In the genomic region with DNA sequence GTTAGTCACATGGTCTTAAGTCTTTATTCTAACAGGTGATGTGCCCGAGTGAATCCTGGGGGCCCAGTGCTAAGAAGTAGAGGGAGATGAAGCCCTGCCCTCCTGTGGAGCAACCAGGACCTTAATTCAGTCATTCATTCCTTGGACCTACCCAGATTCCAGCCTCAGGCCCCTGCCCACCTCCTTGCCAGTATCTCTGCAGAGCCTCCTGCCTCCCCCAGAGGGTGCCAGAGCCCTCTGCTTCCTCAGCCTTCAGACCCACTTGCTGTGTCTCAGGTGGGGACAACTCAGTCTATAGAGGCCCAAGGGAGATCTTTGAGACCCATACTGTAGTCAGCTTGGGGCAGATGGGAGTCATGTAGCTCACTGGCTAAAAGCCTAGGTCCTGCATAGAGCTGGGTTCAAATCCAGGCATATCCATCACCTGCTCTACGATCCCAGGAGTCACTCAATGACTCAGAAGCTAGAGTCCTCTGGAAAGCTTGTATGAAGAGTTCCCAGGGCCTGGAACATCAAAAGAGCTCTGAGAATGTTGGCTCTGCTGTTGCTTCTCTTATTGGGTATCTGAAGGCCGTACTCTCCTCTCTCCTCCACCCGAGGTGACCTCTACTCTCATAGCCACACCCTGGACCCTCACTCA, we compare ENCODE assay signal across 8 cellular contexts. TPM values are rescaled to one million over a fixed set of nuclear protein-coding genes. Genes with fewer than 3 reads are reported as not detected.
DNase-seq lines count a peak whose midpoint lies in the region; ATAC-seq and TF ChIP-seq lines count a peak whose summit lies in the region.

No MANE protein-coding gene starts in this region.

- no peaks in the 10 kb centered on the region for H3K4me1 ChIP-seq in mesendoderm (ENCODE audit: control insufficient read depth, low read depth, low read length)

- no peak overlapping the region for H4K5ac ChIP-seq in mesendoderm (ENCODE audit: low read length)

- no CpG with 5 or more reads among the region's 4 CpGs for WGBS in mesendoderm (ENCODE audit: extremely low coverage, insufficient coverage, low lambda C conversion rate)

- H3K79me2 ChIP-seq in mesendoderm (ENCODE audit: control insufficient read depth, insufficient read depth, low read length) = no peaks in the 10 kb centered on the region

- no peak overlapping the region for H3K9ac ChIP-seq in mesendoderm (ENCODE audit: low read length)

- no peak overlapping the region for H2AK5ac ChIP-seq in mesendoderm (ENCODE audit: low read length)

- no peak overlapping the region for H3K18ac ChIP-seq in mesendoderm (ENCODE audit: low read length)

- H2BK5ac ChIP-seq in mesendoderm (ENCODE audit: low read length) = no peak overlapping the region

- H2BK120ac ChIP-seq in mesendoderm (ENCODE audit: low read depth, low read length) = no peak overlapping the region

- no peak overlapping the region for H3K4me2 ChIP-seq in mesendoderm (ENCODE audit: low read length)

- DNase-seq in DMS 273 (lab: John Stamatoyannopoulos, UW; ENCODE audit: unreplicated experiment) (peak; percentile 75), DMS 273 treated with DMSO at 0.1 percent for 48 hours (lab: John Stamatoyannopoulos, UW) (no peak), HS-27A (ENCODE audit: low read depth) (peak; percentile 22), RKO (ENCODE audit: low spot score) (peak; percentile 50), dorsolateral prefrontal cortex (peak in 1 of 10 donors; percentile 30), mesendoderm (peak; percentile 80), superior temporal gyrus (ENCODE audit: extremely low spot score) (no peak)

- no peaks in the 10 kb centered on the region for H3K79me1 ChIP-seq in mesendoderm (ENCODE audit: low read length)

- H3K4me3 ChIP-seq in dorsolateral prefrontal cortex (no peak overlapping the region), mesendoderm (ENCODE audit: low read length) (no peak overlapping the region)

- no peak overlapping the region for H4K8ac ChIP-seq in mesendoderm (ENCODE audit: low read depth, low read length)

- H3K4ac ChIP-seq in mesendoderm (ENCODE audit: low read depth, low read length) = no peak overlapping the region

- ATAC-seq in GM21576 (IDR thresholded peaks at IDR 0.05; ENCODE audit: unreplicated experiment) = no peak

- H2BK15ac ChIP-seq in mesendoderm (replicated peaks; ENCODE audit: low read depth) = no peak overlapping the region

- H3K36me3 ChIP-seq in mesendoderm (ENCODE audit: control insufficient read depth, insufficient read depth, low read length) = no peaks in the 10 kb centered on the region

- peak in 54 of 56 donors; percentile 19 to 74 (median 53) for TF ChIP-seq CTCF in dorsolateral prefrontal cortex (IDR thresholded peaks at IDR 0.05 in 54 of 56, conservative IDR thresholded peaks at IDR 0.05 in 2 of 56; ENCODE audit: low read depth in 1 of 56, partially characterized antibody in 56 of 56)

- H3K27ac ChIP-seq in dorsolateral prefrontal cortex (no peak overlapping the region), mesendoderm (ENCODE audit: low read depth, low read length) (no peak overlapping the region)

- no peak overlapping the region for H3K56ac ChIP-seq in mesendoderm (ENCODE audit: low read length)

- intact Hi-C loops in dorsolateral prefrontal cortex (cut with DNase I) = no loop called here

- H3K23ac ChIP-seq in mesendoderm (ENCODE audit: low read length) = no peak overlapping the region

- H3K27me3 ChIP-seq in dorsolateral prefrontal cortex (peaks cover 0 to 3% (median 0%) of the 10 kb centered on the region in 45 donors), mesendoderm (ENCODE audit: insufficient read depth, low read length, poor library complexity) (no peaks in the 10 kb centered on the region)

RNA-seq across cellular contexts. Expression of gene SIGLEC1, which starts 3.9 kb away (rescaled TPM):
- total RNA-seq in dorsolateral prefrontal cortex = 10 to 100 TPM in 3 of 120 experiments, 1 to 10 TPM in 78, under 1 TPM in 39; 0.16 to 15.1 (median 1.2) TPM
- polyA plus RNA-seq in mesendoderm (2013, experiment 1 of 2) = not detected
- not detected for polyA plus RNA-seq in mesendoderm (2013, experiment 2 of 2)

RNA-seq across cellular contexts. Expression of gene HSPA12B, which starts 16.2 kb away (rescaled TPM):
- 10 to 100 TPM in 1 of 120 experiments, 1 to 10 TPM in 119; 1.5 to 11.0 (median 4.9) TPM for total RNA-seq in dorsolateral prefrontal cortex
- polyA plus RNA-seq in mesendoderm (2013, experiment 1 of 2) = 1.3 TPM
- polyA plus RNA-seq in mesendoderm (2013, experiment 2 of 2) = 1.1 TPM

RNA-seq across cellular contexts. Expression of gene ADAM33, which starts 34.5 kb away (rescaled TPM):
- 10 to 100 TPM in 51 of 120 experiments, 1 to 10 TPM in 69; 2.6 to 32.6 (median 8.5) TPM for total RNA-seq in dorsolateral prefrontal cortex
- 0.93 TPM for polyA plus RNA-seq in mesendoderm (2013, experiment 1 of 2)
- 0.95 TPM for polyA plus RNA-seq in mesendoderm (2013, experiment 2 of 2)

RNA-seq across cellular contexts. Expression of gene ADISSP, which starts 51.2 kb away (rescaled TPM):
- total RNA-seq in dorsolateral prefrontal cortex = 10 to 100 TPM; 19.0 to 45.5 (median 31.1) TPM
- polyA plus RNA-seq in mesendoderm (2013, experiment 1 of 2) = 73.8 TPM
- polyA plus RNA-seq in mesendoderm (2013, experiment 2 of 2) = 74.7 TPM

RNA-seq across cellular contexts. Expression of gene GFRA4, which starts 53.1 kb away (rescaled TPM):
- total RNA-seq in dorsolateral prefrontal cortex = under 1 TPM in 20 of 120 experiments, not detected in 100; 0.33 to 0.91 (median 0.53) TPM
- polyA plus RNA-seq in mesendoderm (2013, experiment 1 of 2) = not detected
- not detected for polyA plus RNA-seq in mesendoderm (2013, experiment 2 of 2)

Comparison
In these comparisons a context has a peak if more than half of its experiments do, and no peak if none do; other contexts are left out.
1. DNase-seq: peak in DMS 273 (single experiment), HS-27A (single experiment), RKO (single experiment) and mesendoderm (single experiment); none in DMS 273 treated with DMSO at 0.1 percent for 48 hours (single experiment) and superior temporal gyrus (single experiment).